In genomic region chr13:91052873-91053272, GRCh38 we compare ENCODE assay signal across 29 cellular contexts.
"Had no signal": no experiment of that assay in that cellular context is flagged by ENCODE, and none has a peak within 500 bp of the region (broad histone marks: within the 10 kb centered on the region; RNA-seq: fewer than 3 reads in every experiment).

No MANE protein-coding gene starts in this region.

- ATAC-seq: effector memory CD8-positive, alpha-beta T cell; esophagus mucosa; gastrocnemius medialis; heart right ventricle; left colon; left lobe of liver; lower lobe of right lung; mucosa of descending colon had no signal

- H3K36me3 ChIP-seq: colonic mucosa, esophagus squamous epithelium, gastrocnemius medialis, heart right ventricle, left ventricle myocardium inferior, lower lobe of right lung had no signal

- H3K36me3 Mint-ChIP-seq: mesothelial cell of epicardium, naive B cell had no signal

- DNase-seq: colonic mucosa; cortex of kidney; effector CD8-positive, alpha-beta T cell; effector memory CD8-positive, alpha-beta T cell; endodermal cell; erythroblast; esophagus squamous epithelium; foreskin fibroblast; foreskin melanocyte; gastrocnemius medialis; glutamatergic neuron; head of caudate nucleus; heart right ventricle; hippocampal formation; islet precursor cell; kidney; kidney glomerular epithelial cell; left colon; left ventricle myocardium inferior; lower lobe of right lung; mesenchymal stem cell; mucosa of descending colon; naive B cell had no signal

- FAIRE-seq: endometrium had no signal

- H3K4me1 Mint-ChIP-seq: naive B cell had no signal

- H3K9me3 Mint-ChIP-seq: dendritic cell treated with granulocyte-macrophage colony-stimulating factor and Interleukin-4, amounts not matched to agents 40 ng/mL and 50 ng/mL, for 4 days had no signal

- H3K4me3 Mint-ChIP-seq: dendritic cell treated with granulocyte-macrophage colony-stimulating factor and Interleukin-4, amounts not matched to agents 40 ng/mL and 50 ng/mL, for 4 days; effector memory CD8-positive, alpha-beta T cell; endodermal cell; mesothelial cell of epicardium; naive B cell had no signal

- H3K4me1 ChIP-seq: colonic mucosa, esophagus squamous epithelium, gastrocnemius medialis, heart right ventricle, left ventricle myocardium inferior, lower lobe of right lung had no signal

- H3K27ac Mint-ChIP-seq: dendritic cell treated with granulocyte-macrophage colony-stimulating factor and Interleukin-4, amounts not matched to agents 40 ng/mL and 50 ng/mL, for 4 days; effector memory CD8-positive, alpha-beta T cell; endodermal cell; mesothelial cell of epicardium; naive B cell had no signal

- H3K9me3 ChIP-seq: colonic mucosa, esophagus squamous epithelium, gastrocnemius medialis, lower lobe of right lung, mucosa of descending colon had no signal

- H3K27me3 ChIP-seq: colonic mucosa, esophagus squamous epithelium, gastrocnemius medialis, heart right ventricle had no signal

- H3K4me3 ChIP-seq: colonic mucosa, esophagus squamous epithelium, gastrocnemius medialis, heart right ventricle, left ventricle myocardium inferior, lower lobe of right lung, mucosa of descending colon had no signal

- H3K27me3 Mint-ChIP-seq: dendritic cell treated with granulocyte-macrophage colony-stimulating factor and Interleukin-4, amounts not matched to agents 40 ng/mL and 50 ng/mL, for 4 days; effector memory CD8-positive, alpha-beta T cell; naive B cell had no signal

- H3K27ac ChIP-seq: colonic mucosa, epithelial cell of prostate, esophagus squamous epithelium, gastrocnemius medialis, heart right ventricle, left ventricle myocardium inferior, lower lobe of right lung had no signal
